Comparison of ENCODE assay signal across 31 cellular contexts in genomic region chr2:61959381-61960293, GRCh38. TPM values are rescaled to one million over a fixed set of nuclear protein-coding genes. Genes with fewer than 3 reads are reported as not detected.
A peak's percentile ranks its signal among the peaks of the same experiment; 100 is the strongest.
DNase-seq lines count a peak whose midpoint lies in the region; ATAC-seq, FAIRE-seq and TF ChIP-seq lines count a peak whose summit lies in the region.
"Had no signal": no experiment of that assay in that cellular context is flagged by ENCODE, and none has a peak within 500 bp of the region (broad histone marks: within the 10 kb centered on the region; RNA-seq: fewer than 3 reads in every experiment).

No MANE protein-coding gene starts in this region.

- CTCF ChIA-PET in A673 (lab: Charles Lee), result no interaction called here

- DNase-seq in A673 (ENCODE audit: low spot score) (peak; percentile 15), KBM-7 (peak; percentile 74), endothelial cell (ENCODE audit: low spot score) (no peak), right lobe of liver (no peak), hippocampal formation (lab: John Stamatoyannopoulos, UW) (no peak), psoas muscle (no peak), GM12892 (ENCODE audit: insufficient read length) (no peak)
- DNase-seq: activated CD4-positive, CD25-positive, alpha-beta regulatory T cell treated with anti-CD3 and anti-CD28 coated beads, Interleukin-2, amount 50 U/mL, for 72 hours; activated CD8-positive, alpha-beta T cell treated with anti-CD3 and anti-CD28 coated beads for 36 hours; activated effector memory CD4-positive, alpha-beta T cell treated with Interleukin-2 at 50 U/mL for 16 hours; activated naive CD8-positive, alpha-beta T cell treated with anti-CD3 and anti-CD28 coated beads for 36 hours; aorta; caudate nucleus; GF-D8; glutamatergic neuron; NCI-H1048; NCI-H187; NCI-H2171 treated with DMSO at 0.1 percent for 48 hours; NCI-H524; PC-3; sigmoid colon; SK-N-SH; stimulated activated CD4-positive, alpha-beta T cell treated with anti-CD3 and anti-CD28 coated beads, Interleukin-4, amount 100 ng/mL, for 4 hours; stimulated activated naive CD4-positive, alpha-beta T cell; uterus had no signal

- H3K36me3 ChIP-seq in A673 (ENCODE audit: insufficient read depth, low read length, poor library complexity, severe bottlenecking) (no peaks in the 10 kb centered on the region), right lobe of liver (no peaks in the 10 kb centered on the region), psoas muscle (ENCODE audit: insufficient read depth in 1 of 2, low read depth in 1 of 2) (no peaks in the 10 kb centered on the region)
- H3K36me3 ChIP-seq: sigmoid colon, suprapubic skin, uterus had no signal

- peak overlapping the region; percentile 7 for H3K27ac Mint-ChIP-seq in endothelial cell (ENCODE audit: unreplicated experiment)
- H3K27ac Mint-ChIP-seq in stimulated activated memory B cell treated with anti-CD40 and anti-IgM and Interleukin-4, amounts not matched to agents 10 μg/mL and 1 μg/mL and 100 μg/mL, for 72 hours, result no peak overlapping the region
- H3K27ac Mint-ChIP-seq: activated CD8-positive, alpha-beta T cell treated with anti-CD3 and anti-CD28 coated beads for 36 hours; activated naive CD8-positive, alpha-beta T cell treated with anti-CD3 and anti-CD28 coated beads for 36 hours; T-helper 1 cell treated with Interleukin-12 subunit alpha and Interleukin-12 subunit beta and Interleukin-4 antibody, amounts not matched to agents 30 μg/mL and 1 μg/mL, for 36 hours had no signal

- H3K36me3 Mint-ChIP-seq in endothelial cell (ENCODE audit: low read depth, unreplicated experiment), result peaks cover 7% of the 10 kb centered on the region
- peaks cover 41% of the 10 kb centered on the region for H3K36me3 Mint-ChIP-seq in stimulated activated memory B cell treated with anti-CD40 and anti-IgM and Interleukin-4, amounts not matched to agents 10 μg/mL and 1 μg/mL and 100 μg/mL, for 72 hours

- H3K27me3 ChIP-seq in A673 (replicated peaks; ENCODE audit: insufficient read depth, low read depth, low read length, poor library complexity) (no peaks in the 10 kb centered on the region), right lobe of liver (no peaks in the 10 kb centered on the region), psoas muscle (ENCODE audit: insufficient read depth in 3 of 3, low read length in 2 of 3) (no peaks in the 10 kb centered on the region)
- H3K27me3 ChIP-seq: sigmoid colon, suprapubic skin, uterus had no signal

- POLR2A ChIA-PET in A673 (lab: Charles Lee; ENCODE audit: low non-redundant PET), result no interaction called here

- 77% methylated on average over 7 of the region's 7 CpGs for WGBS in right lobe of liver (ENCODE audit: insufficient coverage, low coverage, low lambda C conversion rate, missing lambda C conversion rate)
- 79 to 89% (median 79%) methylated on average over 7 of the region's 7 CpGs for WGBS in psoas muscle, 3 donors

- BruUV-seq in A673 (replicated peaks; lab: Mats Ljungman, UMichigan), result no TSS peak

- H3K4me3 Mint-ChIP-seq in endothelial cell (ENCODE audit: unreplicated experiment), result no peak overlapping the region
- no peak overlapping the region for H3K4me3 Mint-ChIP-seq in stimulated activated memory B cell treated with anti-CD40 and anti-IgM and Interleukin-4, amounts not matched to agents 10 μg/mL and 1 μg/mL and 100 μg/mL, for 72 hours
- H3K4me3 Mint-ChIP-seq: activated CD8-positive, alpha-beta T cell treated with anti-CD3 and anti-CD28 coated beads for 36 hours; activated naive CD8-positive, alpha-beta T cell treated with anti-CD3 and anti-CD28 coated beads for 36 hours; T-helper 1 cell treated with Interleukin-12 subunit alpha and Interleukin-12 subunit beta and Interleukin-4 antibody, amounts not matched to agents 30 μg/mL and 1 μg/mL, for 36 hours had no signal

- FAIRE-seq in GM12892 (lab: Jason Lieb, UNC), result no peak
- FAIRE-seq: endometrium had no signal

- H3K9me3 ChIP-seq in A673 (ENCODE audit: low read depth, low read length, poor library complexity, severe bottlenecking), result no peaks in the 10 kb centered on the region
- no peaks in the 10 kb centered on the region for H3K9me3 ChIP-seq in right lobe of liver
- H3K9me3 ChIP-seq in psoas muscle, result no peaks in the 10 kb centered on the region
- H3K9me3 ChIP-seq: A549, SK-N-SH, suprapubic skin, uterus had no signal

- H3K4me1 ChIP-seq in A673 (ENCODE audit: insufficient read depth, low read length, poor library complexity, severe bottlenecking), result no peaks in the 10 kb centered on the region
- H3K4me1 ChIP-seq in right lobe of liver, result no peaks in the 10 kb centered on the region
- no peaks in the 10 kb centered on the region for H3K4me1 ChIP-seq in psoas muscle
- H3K4me1 ChIP-seq: uterus had no signal

- no peaks in the 10 kb centered on the region for H3K9me3 Mint-ChIP-seq in endothelial cell (ENCODE audit: unreplicated experiment)
- H3K9me3 Mint-ChIP-seq in stimulated activated memory B cell treated with anti-CD40 and anti-IgM and Interleukin-4, amounts not matched to agents 10 μg/mL and 1 μg/mL and 100 μg/mL, for 72 hours, result peaks cover 5% of the 10 kb centered on the region
- H3K9me3 Mint-ChIP-seq: T-helper 1 cell treated with Interleukin-12 subunit alpha and Interleukin-12 subunit beta and Interleukin-4 antibody, amounts not matched to agents 30 μg/mL and 1 μg/mL, for 36 hours had no signal

- intact Hi-C loops in A673 (cut with micrococcal nuclease; ENCODE audit: unreplicated experiment) (no loop called here), right lobe of liver (cut with DNase I) (no loop called here), psoas muscle (cut with DNase I) (no loop called here)

- TF ChIP-seq POLR2A in right lobe of liver (IDR thresholded peaks at IDR 0.05), result no peak
- TF ChIP-seq POLR2A in GM12892 (IDR thresholded peaks at IDR 0.05; ENCODE audit: low read depth, low read length), result no peak

- TF ChIP-seq CTCF in A673 (conservative IDR thresholded peaks at IDR 0.05; ENCODE audit: low read depth, low read length) (no peak), endothelial cell (IDR thresholded peaks at IDR 0.05; ENCODE audit: unreplicated experiment) (no peak), right lobe of liver (IDR thresholded peaks at IDR 0.05) (no peak), psoas muscle (IDR thresholded peaks at IDR 0.05) (no peak)

- ATAC-seq in right lobe of liver, result peak; percentile 64 to 87 (median 70)
- no peak for ATAC-seq in stimulated activated memory B cell treated with anti-CD40 and anti-IgM and Interleukin-4, amounts not matched to agents 10 μg/mL and 1 μg/mL and 100 μg/mL, for 72 hours
- no peak for ATAC-seq in psoas muscle
- ATAC-seq: A549; activated CD8-positive, alpha-beta T cell treated with anti-CD3 and anti-CD28 coated beads for 36 hours; HCT116; PC-3 had no signal

- H3K4me1 Mint-ChIP-seq in endothelial cell (ENCODE audit: unreplicated experiment), result peaks cover 6% of the 10 kb centered on the region
- H3K4me1 Mint-ChIP-seq in stimulated activated memory B cell treated with anti-CD40 and anti-IgM and Interleukin-4, amounts not matched to agents 10 μg/mL and 1 μg/mL and 100 μg/mL, for 72 hours, result peaks cover 17% of the 10 kb centered on the region

- in situ Hi-C loops in KBM-7 (cut with MboI; ENCODE audit: low pct_unique_long_range_greater_than_20kb, low sequenced_read_pairs), result no loop called here

- H3K27ac ChIP-seq in A673 (ENCODE audit: low read depth, low read length, poor library complexity, severe bottlenecking) (no peak overlapping the region), right lobe of liver (no peak overlapping the region), psoas muscle (no peak overlapping the region)
- H3K27ac ChIP-seq: A549, sigmoid colon, suprapubic skin, uterus had no signal

- H3K4me3 ChIP-seq in A673 (ENCODE audit: low read depth, low read length, poor library complexity, severe bottlenecking) (no peak overlapping the region), right lobe of liver (no peak overlapping the region), psoas muscle (no peak overlapping the region)
- H3K4me3 ChIP-seq: A549, sigmoid colon, suprapubic skin, uterus had no signal

- H3K27me3 Mint-ChIP-seq in endothelial cell (ENCODE audit: unreplicated experiment), result no peaks in the 10 kb centered on the region
- no peaks in the 10 kb centered on the region for H3K27me3 Mint-ChIP-seq in stimulated activated memory B cell treated with anti-CD40 and anti-IgM and Interleukin-4, amounts not matched to agents 10 μg/mL and 1 μg/mL and 100 μg/mL, for 72 hours
- H3K27me3 Mint-ChIP-seq: activated CD8-positive, alpha-beta T cell treated with anti-CD3 and anti-CD28 coated beads for 36 hours; activated naive CD8-positive, alpha-beta T cell treated with anti-CD3 and anti-CD28 coated beads for 36 hours had no signal

RNA-seq across cellular contexts. Expression of gene COMMD1, which starts 54.2 kb away (rescaled TPM):
- total RNA-seq in A673 (2021) (35.0 and 41.4 TPM in 2 replicates), endothelial cell (ENCODE audit: unreplicated experiment) (39.4 TPM), right lobe of liver (10 to 100 TPM; 17.2 to 21.6 (median 18.7) TPM), psoas muscle (10 to 100 TPM; 33.6 to 49.1 (median 38.7) TPM)
- 10 to 100 TPM; 54.3 to 67.3 (median 56.3) TPM for polyA plus RNA-seq in psoas muscle
- 103 TPM for polyA plus RNA-seq in GM12892 (2012; ENCODE audit: missing spikeins)

Comparison
In these comparisons a context has a peak if more than half of its experiments do, and no peak if none do; other contexts are left out.
1. DNase-seq: peak in A673 (single experiment) and KBM-7 (single experiment); none in endothelial cell (single experiment), right lobe of liver (0 of 3), hippocampal formation (0 of 2), psoas muscle (0 of 2) and GM12892 (single experiment).
2. ATAC-seq: peak in right lobe of liver (4 of 4); none in stimulated activated memory B cell treated with anti-CD40 and anti-IgM and Interleukin-4, amounts not matched to agents 10 μg/mL and 1 μg/mL and 100 μg/mL, for 72 hours (single experiment) and psoas muscle (0 of 4).